ENCODE assay signal across 8 cellular contexts in the genomic region with DNA sequence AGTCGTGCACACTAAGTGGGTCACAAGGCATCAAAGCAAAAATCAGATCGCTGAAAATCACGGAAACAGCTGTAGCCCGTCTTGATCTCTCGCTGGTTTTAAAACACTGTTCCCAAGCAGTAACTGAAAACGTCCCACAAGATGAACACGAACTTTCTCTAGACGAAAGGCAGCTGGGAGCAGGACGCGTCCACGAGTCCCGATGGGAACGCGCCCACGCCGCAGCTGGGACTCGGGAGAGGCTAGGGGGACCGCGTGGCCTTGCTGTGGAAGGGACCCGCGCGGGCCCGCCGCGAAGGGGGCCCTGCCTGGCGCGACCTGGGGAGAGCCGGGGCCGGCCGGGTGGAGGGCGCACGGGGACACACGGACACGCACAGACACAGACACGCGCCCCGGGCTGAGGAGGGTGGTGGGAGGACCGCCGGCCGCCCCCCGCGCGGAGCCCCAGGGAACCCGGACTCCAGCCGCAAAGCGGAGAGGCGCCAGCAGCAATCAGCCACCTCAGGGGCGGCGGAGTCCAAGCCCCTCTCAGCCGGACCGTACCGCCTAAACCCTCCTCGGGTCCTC. TPM values are rescaled to one million over a fixed set of nuclear protein-coding genes. Genes with fewer than 3 reads are reported as not detected.
DNase-seq lines count a peak whose midpoint lies in the region; ATAC-seq and TF ChIP-seq lines count a peak whose summit lies in the region.

No MANE protein-coding gene starts in this region.

- peaks cover 38% of the 10 kb centered on the region for H3K4me1 Mint-ChIP-seq in T-helper 1 cell treated with Interleukin-12 subunit alpha and Interleukin-12 subunit beta and Interleukin-4 antibody, amounts not matched to agents 30 μg/mL and 1 μg/mL, for 36 hours (ENCODE audit: low read depth)
- H3K4me1 Mint-ChIP-seq in dendritic cell treated with granulocyte-macrophage colony-stimulating factor and Interleukin-4, amounts not matched to agents 40 ng/mL and 50 ng/mL, for 4 days (ENCODE audit: low read depth) = peaks cover 19% of the 10 kb centered on the region
- peaks cover 30% of the 10 kb centered on the region for H3K4me1 Mint-ChIP-seq in type B pancreatic cell (ENCODE audit: unreplicated experiment)

- intact Hi-C loops in dendritic cell treated with granulocyte-macrophage colony-stimulating factor and Interleukin-4, amounts not matched to agents 40 ng/mL and 50 ng/mL, for 4 days (cut with micrococcal nuclease) = loop anchor here (1.0 kb wide), 3 partner anchors 41 to 93 kb away; no protein-coding TSS in a partner anchor

- H3K9me3 ChIP-seq in lung (ENCODE audit: control insufficient read depth in 2 of 2, insufficient read depth in 1 of 2, low read length in 1 of 2) = no peaks in the 10 kb centered on the region

- DNase-seq in lung (ENCODE audit: low spot score) (peak; percentile 29), type B pancreatic cell (ENCODE audit: extremely low spot score, unreplicated experiment) (peak; percentile 67), GM19238 (ENCODE audit: insufficient read length, low spot score) (no peak)

- peak overlapping the region; percentile 69 for H3K4me3 ChIP-seq in lung

- peak overlapping the region; percentile 86 for H3K27ac ChIP-seq in C4-2B
- peak overlapping the region; percentile 89 to 99 for H3K27ac ChIP-seq in lung (ENCODE audit: low read depth in 1 of 2, low read length in 1 of 2)

- no peaks in the 10 kb centered on the region for H3K27me3 ChIP-seq in lung (ENCODE audit: control insufficient read depth, insufficient read depth)

- TF ChIP-seq CTCF in C4-2B (conservative IDR thresholded peaks at IDR 0.05) (no peak), lung (IDR thresholded peaks at IDR 0.05; ENCODE audit: control extremely low read depth, extremely low read depth) (no peak), type B pancreatic cell (conservative IDR thresholded peaks at IDR 0.05) (no peak)

- 0 to 1% methylated on average over 49 to 53 of the region's 53 CpGs for WGBS in lung, 2 donors

- peaks cover 2 to 3% of the 10 kb centered on the region in 2 donors for H3K4me1 ChIP-seq in lung (ENCODE audit: control insufficient read depth in 2 of 2, insufficient read depth in 2 of 2, low read length in 2 of 2)

- ATAC-seq in GM18909 (IDR thresholded peaks at IDR 0.05; ENCODE audit: poor library complexity, unreplicated experiment) = peak; percentile 4
- peak; percentile 6 for ATAC-seq in HG03280 (IDR thresholded peaks at IDR 0.05; ENCODE audit: unreplicated experiment)
- ATAC-seq in lung (ENCODE audit: insufficient read depth, low FRiP score) = peak; percentile 31

- H3K27ac Mint-ChIP-seq in T-helper 1 cell treated with Interleukin-12 subunit alpha and Interleukin-12 subunit beta and Interleukin-4 antibody, amounts not matched to agents 30 μg/mL and 1 μg/mL, for 36 hours = peak overlapping the region; percentile 98
- H3K27ac Mint-ChIP-seq in dendritic cell treated with granulocyte-macrophage colony-stimulating factor and Interleukin-4, amounts not matched to agents 40 ng/mL and 50 ng/mL, for 4 days = peak overlapping the region; percentile 99
- H3K27ac Mint-ChIP-seq in type B pancreatic cell = peak overlapping the region; percentile 85

- peaks cover 55% of the 10 kb centered on the region for H3K36me3 Mint-ChIP-seq in T-helper 1 cell treated with Interleukin-12 subunit alpha and Interleukin-12 subunit beta and Interleukin-4 antibody, amounts not matched to agents 30 μg/mL and 1 μg/mL, for 36 hours (ENCODE audit: low read depth)
- peaks cover 26% of the 10 kb centered on the region for H3K36me3 Mint-ChIP-seq in dendritic cell treated with granulocyte-macrophage colony-stimulating factor and Interleukin-4, amounts not matched to agents 40 ng/mL and 50 ng/mL, for 4 days (ENCODE audit: low read depth)
- no peaks in the 10 kb centered on the region for H3K36me3 Mint-ChIP-seq in type B pancreatic cell

- no peaks in the 10 kb centered on the region for H3K36me3 ChIP-seq in lung (ENCODE audit: control insufficient read depth in 2 of 2, insufficient read depth in 2 of 2, low read length in 2 of 2)

- no peaks in the 10 kb centered on the region for H3K9me3 Mint-ChIP-seq in T-helper 1 cell treated with Interleukin-12 subunit alpha and Interleukin-12 subunit beta and Interleukin-4 antibody, amounts not matched to agents 30 μg/mL and 1 μg/mL, for 36 hours
- H3K9me3 Mint-ChIP-seq in dendritic cell treated with granulocyte-macrophage colony-stimulating factor and Interleukin-4, amounts not matched to agents 40 ng/mL and 50 ng/mL, for 4 days = no peaks in the 10 kb centered on the region
- peaks cover 6% of the 10 kb centered on the region for H3K9me3 Mint-ChIP-seq in type B pancreatic cell

- peak overlapping the region; percentile 99 for H3K4me3 Mint-ChIP-seq in T-helper 1 cell treated with Interleukin-12 subunit alpha and Interleukin-12 subunit beta and Interleukin-4 antibody, amounts not matched to agents 30 μg/mL and 1 μg/mL, for 36 hours
- H3K4me3 Mint-ChIP-seq in dendritic cell treated with granulocyte-macrophage colony-stimulating factor and Interleukin-4, amounts not matched to agents 40 ng/mL and 50 ng/mL, for 4 days = peak overlapping the region; percentile 98
- H3K4me3 Mint-ChIP-seq in type B pancreatic cell = peak overlapping the region; percentile 99

- no peaks in the 10 kb centered on the region for H3K27me3 Mint-ChIP-seq in T-helper 1 cell treated with Interleukin-12 subunit alpha and Interleukin-12 subunit beta and Interleukin-4 antibody, amounts not matched to agents 30 μg/mL and 1 μg/mL, for 36 hours (ENCODE audit: low read depth)
- H3K27me3 Mint-ChIP-seq in dendritic cell treated with granulocyte-macrophage colony-stimulating factor and Interleukin-4, amounts not matched to agents 40 ng/mL and 50 ng/mL, for 4 days = peaks cover 5% of the 10 kb centered on the region
- H3K27me3 Mint-ChIP-seq in type B pancreatic cell = peaks cover 22% of the 10 kb centered on the region

RNA-seq across cellular contexts. Expression of a gene that starts 0.6 kb away (rescaled TPM):
- total RNA-seq in lung (10 to 100 TPM; 35.8 to 73.7 TPM), type B pancreatic cell (ENCODE audit: low replicate concordance) (20.0 and 27.2 TPM in 2 replicates)
- 10 to 100 TPM in 1 of 2 donors, 1 to 10 TPM in 1; 9.0 to 18.6 TPM for polyA plus RNA-seq in lung
